14 cellular contexts compared by ENCODE assay signal in the genomic region with DNA sequence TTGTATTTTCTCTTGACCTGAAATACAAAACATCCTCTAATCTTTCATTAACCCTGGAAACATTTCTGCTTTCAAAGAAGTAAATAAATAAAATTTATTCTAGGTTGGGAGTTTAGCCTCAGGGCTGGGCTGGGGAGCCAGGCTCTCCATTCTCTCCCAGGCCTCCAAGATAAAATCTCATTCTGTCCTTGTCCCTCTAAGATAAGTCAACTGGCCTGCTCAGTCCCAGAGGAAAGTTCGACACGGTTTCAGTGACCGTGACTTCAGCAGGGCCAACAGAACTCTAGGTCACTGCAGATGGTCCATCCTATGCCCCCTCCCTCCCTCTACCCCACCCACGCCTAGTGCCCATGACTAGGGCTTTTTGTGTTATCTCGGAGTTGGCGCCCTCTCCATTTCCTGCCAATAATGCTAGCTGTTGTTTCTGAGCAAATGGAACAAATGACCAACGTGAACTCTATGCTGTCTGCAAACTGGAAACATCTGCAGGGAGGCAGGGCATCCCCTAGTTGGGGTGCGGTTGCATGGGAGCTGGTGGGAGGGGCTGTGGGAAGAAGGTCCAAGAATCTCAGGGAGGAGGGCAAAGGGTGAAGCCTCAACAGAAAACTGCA. TPM values are rescaled to one million over a fixed set of nuclear protein-coding genes. Genes with fewer than 3 reads are reported as not detected.
DNase-seq lines count a peak whose midpoint lies in the region; ATAC-seq and TF ChIP-seq lines count a peak whose summit lies in the region.
"Had no signal": no experiment of that assay in that cellular context is flagged by ENCODE, and none has a peak within 500 bp of the region (broad histone marks: within the 10 kb centered on the region; RNA-seq: fewer than 3 reads in every experiment).

No MANE protein-coding gene starts in this region.

- H3K36me3 Mint-ChIP-seq in T-helper 2 cell treated with Interferon-gamma antibody and Interleukin-4, amounts not matched to agents 5 μg/mL and 100 μg/mL, for 36 hours (ENCODE audit: low read depth), result no peaks in the 10 kb centered on the region
- no peaks in the 10 kb centered on the region for H3K36me3 Mint-ChIP-seq in activated naive CD8-positive, alpha-beta T cell treated with anti-CD3 and anti-CD28 coated beads, Interleukin-2, amount 10 ng/mL, durations not matched to agents 7 days and 5 days

- WGBS in spleen, 5 donors, result 42 to 65% (median 46%) methylated on average over 8 of the region's 8 CpGs
- no CpG with 5 or more reads among the region's 8 CpGs for WGBS in trophoblast cell (ENCODE audit: extremely low coverage, insufficient coverage, insufficient read length)

- POLR2A ChIA-PET in activated naive CD8-positive, alpha-beta T cell treated with anti-CD3 and anti-CD28 coated beads, Interleukin-2, amount 10 ng/mL, durations not matched to agents 7 days and 5 days (lab: Charles Lee), result no interaction called here

- ATAC-seq in activated naive CD8-positive, alpha-beta T cell treated with anti-CD3 and anti-CD28 coated beads, Interleukin-2, amount 10 ng/mL, durations not matched to agents 7 days and 5 days (ENCODE audit: low read depth), result no peak
- ATAC-seq in GM19351 (IDR thresholded peaks at IDR 0.05; ENCODE audit: unreplicated experiment) (no peak), GM21723 (IDR thresholded peaks at IDR 0.05; ENCODE audit: unreplicated experiment) (no peak)

- no peak overlapping the region for H2AK5ac ChIP-seq in trophoblast cell (ENCODE audit: low read length)

- TF ChIP-seq POLR2A in spleen (IDR thresholded peaks at IDR 0.05), result no peak

- H3K23ac ChIP-seq in trophoblast cell (ENCODE audit: low read length), result no peak overlapping the region

- no peak overlapping the region for H3K18ac ChIP-seq in trophoblast cell (ENCODE audit: low read length)

- no peak overlapping the region for H3K9ac ChIP-seq in trophoblast cell (ENCODE audit: low read length)

- peak overlapping the region; percentile 66 for H3K27ac Mint-ChIP-seq in T-helper 2 cell treated with Interferon-gamma antibody and Interleukin-4, amounts not matched to agents 5 μg/mL and 100 μg/mL, for 36 hours
- H3K27ac Mint-ChIP-seq in activated naive CD8-positive, alpha-beta T cell treated with anti-CD3 and anti-CD28 coated beads, Interleukin-2, amount 10 ng/mL, durations not matched to agents 7 days and 5 days, result peak overlapping the region; percentile 47

- H2BK5ac ChIP-seq in trophoblast cell (ENCODE audit: low read depth, low read length, poor library complexity), result no peak overlapping the region

- H3K4ac ChIP-seq in trophoblast cell (ENCODE audit: low read depth, low read length), result no peak overlapping the region

- H4K8ac ChIP-seq in trophoblast cell (ENCODE audit: low read depth, low read length), result no peak overlapping the region

- no peak overlapping the region for H4K91ac ChIP-seq in trophoblast cell (ENCODE audit: low read depth, low read length)

- no peaks in the 10 kb centered on the region for H3K9me3 ChIP-seq in right atrium auricular region
- H3K9me3 ChIP-seq in spleen, result no peaks in the 10 kb centered on the region
- peaks cover 2% of the 10 kb centered on the region for H3K9me3 ChIP-seq in trophoblast cell (ENCODE audit: insufficient read depth, low read depth, low read length)

- DNase-seq in T-helper 2 cell treated with Interferon-gamma antibody and Interleukin-4, amounts not matched to agents 5 μg/mL and 100 μg/mL, for 36 hours (ENCODE audit: low spot score), result no peak
- DNase-seq in T-helper 2 cell, result no peak
- no peak for DNase-seq in activated naive CD8-positive, alpha-beta T cell treated with anti-CD3 and anti-CD28 coated beads, Interleukin-2, amount 10 ng/mL, durations not matched to agents 7 days and 5 days
- DNase-seq in right atrium auricular region (ENCODE audit: low spot score), result no peak
- DNase-seq in spleen, result no peak
- no peak for DNase-seq in trophoblast cell
- DNase-seq: activated CD4-positive, alpha-beta T cell treated with anti-CD3 and anti-CD28 coated beads, Interleukin-2, amount 50 U/mL, for 1 hour; activated effector memory CD4-positive, alpha-beta T cell treated with anti-CD3 and anti-CD28 coated beads, Interleukin-2, amount 50 U/mL, for 16 hours had no signal

- H3K4me1 ChIP-seq in right atrium auricular region, result peaks cover 0 to 85% of the 10 kb centered on the region in 2 donors
- H3K4me1 ChIP-seq in spleen, result peaks cover 23 to 95% (median 72%) of the 10 kb centered on the region in 6 donors
- no peaks in the 10 kb centered on the region for H3K4me1 ChIP-seq in trophoblast cell (ENCODE audit: control insufficient read depth in 1 of 2, insufficient read depth in 2 of 2, low read length in 2 of 2)

- H2BK120ac ChIP-seq in trophoblast cell (ENCODE audit: insufficient read depth, low read length, poor library complexity), result no peak overlapping the region

- no peak overlapping the region for H3K4me3 Mint-ChIP-seq in T-helper 2 cell treated with Interferon-gamma antibody and Interleukin-4, amounts not matched to agents 5 μg/mL and 100 μg/mL, for 36 hours
- H3K4me3 Mint-ChIP-seq in activated naive CD8-positive, alpha-beta T cell treated with anti-CD3 and anti-CD28 coated beads, Interleukin-2, amount 10 ng/mL, durations not matched to agents 7 days and 5 days, result no peak overlapping the region
- H3K4me3 Mint-ChIP-seq: central memory CD8-positive, alpha-beta T cell had no signal

- intact Hi-C loops in spleen (cut with DNase I; ENCODE audit: low total_unique reads), result no loop called here

- H3K79me2 ChIP-seq in trophoblast cell (ENCODE audit: control insufficient read depth, insufficient read depth, low read length, poor library complexity), result no peaks in the 10 kb centered on the region

- no peak overlapping the region for H3K4me2 ChIP-seq in trophoblast cell (ENCODE audit: low read length)

- H3K79me1 ChIP-seq in trophoblast cell (ENCODE audit: low read length), result no peaks in the 10 kb centered on the region

- peak overlapping the region; percentile 2 to 8 for H3K27ac ChIP-seq in right atrium auricular region
- peak overlapping the region in 6 of 8 donors; percentile 13 to 95 (median 86) for H3K27ac ChIP-seq in spleen
- H3K27ac ChIP-seq in trophoblast cell (ENCODE audit: low read depth, low read length), result no peak overlapping the region
- H3K27ac ChIP-seq: epithelial cell of prostate had no signal

- H4K12ac ChIP-seq in trophoblast cell (ENCODE audit: low read depth, low read length), result no peak overlapping the region

- peaks cover 43% of the 10 kb centered on the region for H3K4me1 Mint-ChIP-seq in T-helper 2 cell treated with Interferon-gamma antibody and Interleukin-4, amounts not matched to agents 5 μg/mL and 100 μg/mL, for 36 hours (ENCODE audit: low read depth)
- H3K4me1 Mint-ChIP-seq in activated naive CD8-positive, alpha-beta T cell treated with anti-CD3 and anti-CD28 coated beads, Interleukin-2, amount 10 ng/mL, durations not matched to agents 7 days and 5 days, result peaks cover 52% of the 10 kb centered on the region

- no peak overlapping the region for H2AFZ ChIP-seq in trophoblast cell (ENCODE audit: insufficient read depth, low read length, poor library complexity)

- TF ChIP-seq CTCF in right atrium auricular region (IDR thresholded peaks at IDR 0.05) (no peak), spleen (IDR thresholded peaks at IDR 0.05 in 8 of 11, conservative IDR thresholded peaks at IDR 0.05 in 3 of 11) (no peak)

- H2BK12ac ChIP-seq in trophoblast cell (ENCODE audit: low read length), result no peak overlapping the region

- H3K27me3 ChIP-seq in right atrium auricular region (no peaks in the 10 kb centered on the region), spleen (replicated peaks in 1 of 7) (no peaks in the 10 kb centered on the region), trophoblast cell (ENCODE audit: insufficient read depth, low read length) (no peaks in the 10 kb centered on the region)

- H3K27me3 Mint-ChIP-seq in T-helper 2 cell treated with Interferon-gamma antibody and Interleukin-4, amounts not matched to agents 5 μg/mL and 100 μg/mL, for 36 hours (ENCODE audit: low read depth), result no peaks in the 10 kb centered on the region
- no peaks in the 10 kb centered on the region for H3K27me3 Mint-ChIP-seq in activated naive CD8-positive, alpha-beta T cell treated with anti-CD3 and anti-CD28 coated beads, Interleukin-2, amount 10 ng/mL, durations not matched to agents 7 days and 5 days
- H3K27me3 Mint-ChIP-seq: central memory CD8-positive, alpha-beta T cell had no signal

- no peaks in the 10 kb centered on the region for H3K9me3 Mint-ChIP-seq in T-helper 2 cell treated with Interferon-gamma antibody and Interleukin-4, amounts not matched to agents 5 μg/mL and 100 μg/mL, for 36 hours
- no peaks in the 10 kb centered on the region for H3K9me3 Mint-ChIP-seq in activated naive CD8-positive, alpha-beta T cell treated with anti-CD3 and anti-CD28 coated beads, Interleukin-2, amount 10 ng/mL, durations not matched to agents 7 days and 5 days
- H3K9me3 Mint-ChIP-seq: central memory CD8-positive, alpha-beta T cell had no signal

- H3K4me3 ChIP-seq in right atrium auricular region (no peak overlapping the region), spleen (no peak overlapping the region), trophoblast cell (ENCODE audit: low read depth, low read length) (no peak overlapping the region)
- H3K4me3 ChIP-seq: skin epidermis had no signal

- H3K14ac ChIP-seq in trophoblast cell (ENCODE audit: low read length), result no peak overlapping the region

- H3K36me3 ChIP-seq in right atrium auricular region, result no peaks in the 10 kb centered on the region
- H3K36me3 ChIP-seq in spleen, result no peaks in the 10 kb centered on the region
- no peaks in the 10 kb centered on the region for H3K36me3 ChIP-seq in trophoblast cell (ENCODE audit: control insufficient read depth in 1 of 2, insufficient read depth in 2 of 2, low read length in 2 of 2)

RNA-seq across cellular contexts. Expression of a gene that starts 10.1 kb away (rescaled TPM):
- total RNA-seq in activated naive CD8-positive, alpha-beta T cell treated with anti-CD3 and anti-CD28 coated beads, Interleukin-2, amount 10 ng/mL, durations not matched to agents 7 days and 5 days, result under 1 TPM in 1 of 2 experiments, not detected in 1; 0.20 TPM
- total RNA-seq in right atrium auricular region (10 to 100 TPM in 1 of 2 donors, 1 to 10 TPM in 1; 2.0 to 11.3 TPM), spleen (10 to 100 TPM in 1 of 7 donors, 1 to 10 TPM in 4, under 1 TPM in 2; 0.37 to 11.2 (median 7.7) TPM)
- polyA plus RNA-seq in spleen, result 1 to 10 TPM; 2.5 to 4.9 (median 3.4) TPM
- polyA plus RNA-seq in trophoblast cell (2013), result not detected in 2 replicates
- total RNA-seq: myocyte had no signal

RNA-seq across cellular contexts. Expression of a gene that starts 10.1 kb away (rescaled TPM):
- under 1 TPM in 1 of 2 experiments, not detected in 1; 0.42 TPM for total RNA-seq in activated naive CD8-positive, alpha-beta T cell treated with anti-CD3 and anti-CD28 coated beads, Interleukin-2, amount 10 ng/mL, durations not matched to agents 7 days and 5 days
- 1 to 10 TPM in 1 of 2 donors, under 1 TPM in 1; 0.63 to 4.8 TPM for total RNA-seq in right atrium auricular region
- 10 to 100 TPM in 4 of 7 donors, 1 to 10 TPM in 3; 1.6 to 33.4 (median 11.9) TPM for total RNA-seq in spleen
- polyA plus RNA-seq in spleen, result 10 to 100 TPM in 1 of 3 donors, 1 to 10 TPM in 2; 5.6 to 32.7 (median 6.2) TPM
- not detected in 2 replicates for polyA plus RNA-seq in trophoblast cell (2013)
- total RNA-seq: myocyte had no signal

RNA-seq across cellular contexts. Expression of a gene that starts 39.7 kb away (rescaled TPM):
- 10 to 100 TPM; 31.6 to 33.6 TPM for total RNA-seq in activated naive CD8-positive, alpha-beta T cell treated with anti-CD3 and anti-CD28 coated beads, Interleukin-2, amount 10 ng/mL, durations not matched to agents 7 days and 5 days
- total RNA-seq in right atrium auricular region (10 to 100 TPM in 1 of 2 donors, 1 to 10 TPM in 1; 9.6 to 33.6 TPM), spleen (100 to 1,000 TPM in 5 of 7 donors, 10 to 100 TPM in 2; 53.5 to 161 (median 121) TPM)
- 100 to 1,000 TPM in 2 of 3 donors, 10 to 100 TPM in 1; 98.9 to 132 (median 126) TPM for polyA plus RNA-seq in spleen
- polyA plus RNA-seq in trophoblast cell (2013), result 0.31 and 0.55 TPM in 2 replicates
